In the genomic region with DNA sequence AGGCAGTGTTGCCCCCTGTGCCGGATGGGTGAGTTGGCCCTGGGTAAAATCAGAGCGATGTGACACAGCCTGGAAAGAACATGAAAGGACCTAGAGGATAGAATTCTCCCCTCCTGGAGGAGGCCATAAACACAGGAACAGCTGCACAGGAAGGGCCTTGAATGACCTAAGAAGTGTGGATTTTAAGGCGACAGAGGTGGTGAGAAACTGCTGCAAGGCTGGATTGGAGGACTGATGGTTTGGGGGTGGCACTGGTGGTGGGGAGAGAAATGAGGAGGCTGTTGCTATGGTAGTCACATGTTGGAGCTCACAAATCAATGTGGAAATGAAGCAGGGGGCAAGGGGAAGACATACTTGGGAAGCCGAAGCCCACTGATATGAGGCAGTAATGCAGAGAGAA, we compare ENCODE assay signal across 1 cellular context.
TF ChIP-seq lines count a peak whose summit lies in the region.

No MANE protein-coding gene starts in this region.

TF ChIP-seq in SK-N-SH treated with all-trans-retinoic acid at 6 μM for 48 hours, 23 proteins besides CTCF, POLR2A, EP300 and RAD21 (continued from another document):
- TF ChIP-seq, protein P1, sequence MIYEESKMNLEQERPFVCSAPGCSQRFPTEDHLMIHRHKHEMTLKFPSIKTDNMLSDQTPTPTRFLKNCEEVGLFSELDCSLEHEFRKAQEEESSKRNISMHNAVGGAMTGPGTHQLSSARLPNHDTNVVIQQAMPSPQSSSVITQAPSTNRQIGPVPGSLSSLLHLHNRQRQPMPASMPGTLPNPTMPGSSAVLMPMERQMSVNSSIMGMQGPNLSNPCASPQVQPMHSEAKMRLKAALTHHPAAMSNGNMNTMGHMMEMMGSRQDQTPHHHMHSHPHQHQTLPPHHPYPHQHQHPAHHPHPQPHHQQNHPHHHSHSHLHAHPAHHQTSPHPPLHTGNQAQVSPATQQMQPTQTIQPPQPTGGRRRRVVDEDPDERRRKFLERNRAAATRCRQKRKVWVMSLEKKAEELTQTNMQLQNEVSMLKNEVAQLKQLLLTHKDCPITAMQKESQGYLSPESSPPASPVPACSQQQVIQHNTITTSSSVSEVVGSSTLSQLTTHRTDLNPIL (CRISPR knock-in tag; IDR thresholded peaks at IDR 0.05; ENCODE audit: low read depth): no peak
- TF ChIP-seq BACH2 (CRISPR knock-in tag; IDR thresholded peaks at IDR 0.05; ENCODE audit: borderline replicate concordance) (no peak), ISL1 (CRISPR knock-in tag; IDR thresholded peaks at IDR 0.05) (no peak), ZNF8 (CRISPR knock-in tag; IDR thresholded peaks at IDR 0.05) (no peak), OSR1 (CRISPR knock-in tag; IDR thresholded peaks at IDR 0.05) (no peak), RARB (CRISPR knock-in tag; IDR thresholded peaks at IDR 0.05) (no peak)
- TF ChIP-seq, protein P2, sequence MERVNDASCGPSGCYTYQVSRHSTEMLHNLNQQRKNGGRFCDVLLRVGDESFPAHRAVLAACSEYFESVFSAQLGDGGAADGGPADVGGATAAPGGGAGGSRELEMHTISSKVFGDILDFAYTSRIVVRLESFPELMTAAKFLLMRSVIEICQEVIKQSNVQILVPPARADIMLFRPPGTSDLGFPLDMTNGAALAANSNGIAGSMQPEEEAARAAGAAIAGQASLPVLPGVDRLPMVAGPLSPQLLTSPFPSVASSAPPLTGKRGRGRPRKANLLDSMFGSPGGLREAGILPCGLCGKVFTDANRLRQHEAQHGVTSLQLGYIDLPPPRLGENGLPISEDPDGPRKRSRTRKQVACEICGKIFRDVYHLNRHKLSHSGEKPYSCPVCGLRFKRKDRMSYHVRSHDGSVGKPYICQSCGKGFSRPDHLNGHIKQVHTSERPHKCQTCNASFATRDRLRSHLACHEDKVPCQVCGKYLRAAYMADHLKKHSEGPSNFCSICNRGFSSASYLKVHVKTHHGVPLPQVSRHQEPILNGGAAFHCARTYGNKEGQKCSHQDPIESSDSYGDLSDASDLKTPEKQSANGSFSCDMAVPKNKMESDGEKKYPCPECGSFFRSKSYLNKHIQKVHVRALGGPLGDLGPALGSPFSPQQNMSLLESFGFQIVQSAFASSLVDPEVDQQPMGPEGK (CRISPR knock-in tag; IDR thresholded peaks at IDR 0.05; ENCODE audit: borderline replicate concordance): no peak
- TF ChIP-seq, protein P3, sequence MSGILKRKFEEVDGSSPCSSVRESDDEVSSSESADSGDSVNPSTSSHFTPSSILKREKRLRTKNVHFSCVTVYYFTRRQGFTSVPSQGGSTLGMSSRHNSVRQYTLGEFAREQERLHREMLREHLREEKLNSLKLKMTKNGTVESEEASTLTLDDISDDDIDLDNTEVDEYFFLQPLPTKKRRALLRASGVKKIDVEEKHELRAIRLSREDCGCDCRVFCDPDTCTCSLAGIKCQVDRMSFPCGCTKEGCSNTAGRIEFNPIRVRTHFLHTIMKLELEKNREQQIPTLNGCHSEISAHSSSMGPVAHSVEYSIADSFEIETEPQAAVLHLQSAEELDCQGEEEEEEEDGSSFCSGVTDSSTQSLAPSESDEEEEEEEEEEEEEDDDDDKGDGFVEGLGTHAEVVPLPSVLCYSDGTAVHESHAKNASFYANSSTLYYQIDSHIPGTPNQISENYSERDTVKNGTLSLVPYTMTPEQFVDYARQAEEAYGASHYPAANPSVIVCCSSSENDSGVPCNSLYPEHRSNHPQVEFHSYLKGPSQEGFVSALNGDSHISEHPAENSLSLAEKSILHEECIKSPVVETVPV (CRISPR knock-in tag; IDR thresholded peaks at IDR 0.05): no peak
